8 cellular contexts compared by ENCODE assay signal in genomic region chr15:90597477-90598052, GRCh38.
A peak's percentile ranks its signal among the peaks of the same experiment; 100 is the strongest.
DNase-seq lines count a peak whose midpoint lies in the region; ATAC-seq and TF ChIP-seq lines count a peak whose summit lies in the region.

No MANE protein-coding gene starts in this region.

- H3K27me3 Mint-ChIP-seq in T-helper 1 cell treated with Interleukin-12 subunit alpha and Interleukin-12 subunit beta and Interleukin-4 antibody, amounts not matched to agents 30 μg/mL and 1 μg/mL, for 36 hours (ENCODE audit: low read depth), result no peaks in the 10 kb centered on the region

- H3K36me3 ChIP-seq in GM06990 (ENCODE audit: control insufficient read depth, insufficient read depth, low read length), result no peaks in the 10 kb centered on the region; the same call in none of the 2 replicates
- no peaks in the 10 kb centered on the region for H3K36me3 ChIP-seq in mucosa of stomach (ENCODE audit: control insufficient read depth, insufficient read depth, low read length)

- H3K4me3 ChIP-seq in GM06990 (replicated peaks; ENCODE audit: low read depth, low read length) (0 out of 2 replicates have a peak overlapping the region, but pooled peaks have one; percentile 16), mucosa of stomach (ENCODE audit: low read length) (no peak overlapping the region)

- no peaks in the 10 kb centered on the region for H3K9me3 Mint-ChIP-seq in T-helper 1 cell treated with Interleukin-12 subunit alpha and Interleukin-12 subunit beta and Interleukin-4 antibody, amounts not matched to agents 30 μg/mL and 1 μg/mL, for 36 hours

- H3K27me3 ChIP-seq in GM06990 (replicated peaks; ENCODE audit: control insufficient read depth, insufficient read depth, low read length) (no peaks in the 10 kb centered on the region), mucosa of stomach (ENCODE audit: control insufficient read depth, insufficient read depth, low read length) (no peaks in the 10 kb centered on the region)

- H3K4me3 Mint-ChIP-seq in T-helper 1 cell treated with Interleukin-12 subunit alpha and Interleukin-12 subunit beta and Interleukin-4 antibody, amounts not matched to agents 30 μg/mL and 1 μg/mL, for 36 hours, result peak overlapping the region; percentile 68

- peak overlapping the region; percentile 32 for H3K9ac ChIP-seq in mucosa of stomach (ENCODE audit: low read length)

- H3K36me3 Mint-ChIP-seq in T-helper 1 cell treated with Interleukin-12 subunit alpha and Interleukin-12 subunit beta and Interleukin-4 antibody, amounts not matched to agents 30 μg/mL and 1 μg/mL, for 36 hours (ENCODE audit: low read depth), result peaks cover 57% of the 10 kb centered on the region

- peaks cover 72% of the 10 kb centered on the region for H3K4me1 Mint-ChIP-seq in T-helper 1 cell treated with Interleukin-12 subunit alpha and Interleukin-12 subunit beta and Interleukin-4 antibody, amounts not matched to agents 30 μg/mL and 1 μg/mL, for 36 hours (ENCODE audit: low read depth)

- DNase-seq in GM06990 (ENCODE audit: extremely low read depth, insufficient read length) (no peak), anterior cingulate cortex (lab: John Stamatoyannopoulos, UW) (no peak), kidney glomerular epithelial cell (lab: John Stamatoyannopoulos, UW) (no peak)

- no peak for TF ChIP-seq CTCF in GM06990 (IDR thresholded peaks at IDR 0.05; ENCODE audit: insufficient read depth, low read length, poor library complexity, severe bottlenecking)

- H3K9me3 ChIP-seq in mucosa of stomach (ENCODE audit: control insufficient read depth, low read length), result no peaks in the 10 kb centered on the region

- peaks cover 47% of the 10 kb centered on the region for H3K4me1 ChIP-seq in mucosa of stomach (ENCODE audit: control insufficient read depth, insufficient read depth, low read length)

- H3K27ac Mint-ChIP-seq in T-helper 1 cell treated with Interleukin-12 subunit alpha and Interleukin-12 subunit beta and Interleukin-4 antibody, amounts not matched to agents 30 μg/mL and 1 μg/mL, for 36 hours, result peak overlapping the region; percentile 97

- ATAC-seq in GM21576 (IDR thresholded peaks at IDR 0.05; ENCODE audit: unreplicated experiment) (peak; percentile 32), esophagus mucosa (no peak), HG03469 (IDR thresholded peaks at IDR 0.05; ENCODE audit: unreplicated experiment) (no peak)
